In genomic region chr15:31365655-31366127, GRCh38 we compare ENCODE assay signal across 8 cellular contexts. TPM values are rescaled to one million over a fixed set of nuclear protein-coding genes. Genes with fewer than 3 reads are reported as not detected.
DNase-seq lines count a peak whose midpoint lies in the region; ATAC-seq, FAIRE-seq and TF ChIP-seq lines count a peak whose summit lies in the region.

No MANE protein-coding gene starts in this region.

- H3K36me3 ChIP-seq in SK-N-MC (ENCODE audit: insufficient read depth, low read length) (no peaks in the 10 kb centered on the region), prostate gland (no peaks in the 10 kb centered on the region)

- H3K4me3 ChIP-seq in SK-N-MC: peak overlapping the region; percentile 74
- peak overlapping the region; percentile 11 to 12 for H3K4me3 ChIP-seq in prostate gland

- intact Hi-C loops in Right ventricle myocardium inferior (cut with DNase I): loop anchor here (1.0 to 10.0 kb wide), 5 partner anchors 21 to 119 kb away; partner anchors contain the start of gene KLF13
- intact Hi-C loops in prostate gland (cut with DNase I): loop anchor here (2.0 to 10.0 kb wide), 5 partner anchors 27 to 151 kb away; partner anchors contain the start of gene KLF13

- H3K4me3 Mint-ChIP-seq in type B pancreatic cell: peak overlapping the region; percentile 17

- DNase-seq in GM12892 (ENCODE audit: insufficient read length): peak; percentile 69
- DNase-seq in SK-N-MC (ENCODE audit: low read depth, low spot score): peak; percentile 35
- DNase-seq in activated naive CD4-positive, alpha-beta T cell treated with anti-CD3 and anti-CD28 coated beads, Interleukin-2, amount 50 U/mL, for 72 hours (ENCODE audit: low spot score in 2 of 2): peak; percentile 75 to 76
- DNase-seq in Right ventricle myocardium inferior (ENCODE audit: missing footprints): peak; percentile 98
- peak; percentile 94 for DNase-seq in prostate gland (ENCODE audit: low spot score)
- DNase-seq in type B pancreatic cell (ENCODE audit: extremely low spot score, unreplicated experiment): no peak
- no peak for DNase-seq in NCI-H2196 (lab: John Stamatoyannopoulos, UW; ENCODE audit: unreplicated experiment)

- H3K4me1 ChIP-seq in prostate gland (replicated peaks): peaks cover 10% of the 10 kb centered on the region

- H3K9me3 ChIP-seq in SK-N-MC (ENCODE audit: low read depth, low read length): no peaks in the 10 kb centered on the region; the same call in 1 of the 2 replicates
- no peaks in the 10 kb centered on the region for H3K9me3 ChIP-seq in prostate gland

- no peaks in the 10 kb centered on the region for H3K9me3 Mint-ChIP-seq in activated naive CD4-positive, alpha-beta T cell treated with anti-CD3 and anti-CD28 coated beads, Interleukin-2, amount 50 U/mL, for 72 hours
- no peaks in the 10 kb centered on the region for H3K9me3 Mint-ChIP-seq in type B pancreatic cell

- H3K36me3 Mint-ChIP-seq in activated naive CD4-positive, alpha-beta T cell treated with anti-CD3 and anti-CD28 coated beads, Interleukin-2, amount 50 U/mL, for 72 hours: peaks cover under 1 to 27% of the 10 kb centered on the region in 2 donors
- H3K36me3 Mint-ChIP-seq in type B pancreatic cell: peaks cover 7% of the 10 kb centered on the region

- 24% methylated on average over 18 of the region's 22 CpGs for WGBS in prostate gland

- peak overlapping the region; percentile 81 to 90 for H3K27ac Mint-ChIP-seq in activated naive CD4-positive, alpha-beta T cell treated with anti-CD3 and anti-CD28 coated beads, Interleukin-2, amount 50 U/mL, for 72 hours
- peak overlapping the region; percentile 74 for H3K27ac Mint-ChIP-seq in type B pancreatic cell

- TF ChIP-seq CTCF in prostate gland (IDR thresholded peaks at IDR 0.05): peak in 2 of 4 experiments; percentile 43 to 51
- TF ChIP-seq CTCF in type B pancreatic cell (conservative IDR thresholded peaks at IDR 0.05): peak; percentile 48

- no peaks in the 10 kb centered on the region for H3K27me3 Mint-ChIP-seq in type B pancreatic cell

- peak; percentile 48; the same call in 1 of the 2 replicates for TF ChIP-seq POLR2A in GM12892 (IDR thresholded peaks at IDR 0.05; ENCODE audit: low read depth, low read length)
- peak; percentile 13 for TF ChIP-seq POLR2A in prostate gland (IDR thresholded peaks at IDR 0.05)

- peak; percentile 90 for FAIRE-seq in GM12892 (lab: Jason Lieb, UNC)

- ATAC-seq in HG03039 (IDR thresholded peaks at IDR 0.05; ENCODE audit: unreplicated experiment) (peak; percentile 53), Right ventricle myocardium inferior (peak; percentile 90)
- ATAC-seq in activated naive CD4-positive, alpha-beta T cell treated with anti-CD3 and anti-CD28 coated beads, Interleukin-2, amount 50 U/mL, for 72 hours: peak; percentile 64 to 74

- peak overlapping the region; percentile 63 for H3K27ac ChIP-seq in SK-N-MC
- peak overlapping the region; percentile 60 to 84 for H3K27ac ChIP-seq in prostate gland

- H3K9ac ChIP-seq in SK-N-MC (ENCODE audit: insufficient read length): peak overlapping the region; percentile 61

- peaks cover 51% of the 10 kb centered on the region for H3K4me1 Mint-ChIP-seq in type B pancreatic cell (ENCODE audit: unreplicated experiment)

- no peaks in the 10 kb centered on the region for H3K27me3 ChIP-seq in prostate gland (replicated peaks; ENCODE audit: insufficient read depth)

RNA-seq across cellular contexts. Expression of gene KLF13, which starts 39.1 kb away (rescaled TPM):
- polyA plus RNA-seq in GM12892 (2012; ENCODE audit: missing spikeins): 39.1 TPM
- total RNA-seq in activated naive CD4-positive, alpha-beta T cell treated with anti-CD3 and anti-CD28 coated beads, Interleukin-2, amount 50 U/mL, for 72 hours: 100 to 1,000 TPM; 124 to 161 TPM
- 63.4 TPM for total RNA-seq in Right ventricle myocardium inferior
- 10 to 100 TPM; 16.6 to 56.5 TPM for total RNA-seq in prostate gland
- 38.6 and 58.2 TPM in 2 replicates for total RNA-seq in type B pancreatic cell (ENCODE audit: low replicate concordance)

Comparison
In these comparisons a context has a peak if more than half of its experiments do, and no peak if none do; other contexts are left out.
1. DNase-seq: peak in GM12892 (single experiment), SK-N-MC (single experiment), activated naive CD4-positive, alpha-beta T cell treated with anti-CD3 and anti-CD28 coated beads, Interleukin-2, amount 50 U/mL, for 72 hours (2 of 2), Right ventricle myocardium inferior (single experiment) and prostate gland (single experiment); none in type B pancreatic cell (single experiment) and NCI-H2196 (single experiment).
2. Peak in every context shown above with its lines, with median percentiles within 50 percentile points of each other: ATAC-seq.